ENCODE assay signal across 19 cellular contexts in the genomic region with DNA sequence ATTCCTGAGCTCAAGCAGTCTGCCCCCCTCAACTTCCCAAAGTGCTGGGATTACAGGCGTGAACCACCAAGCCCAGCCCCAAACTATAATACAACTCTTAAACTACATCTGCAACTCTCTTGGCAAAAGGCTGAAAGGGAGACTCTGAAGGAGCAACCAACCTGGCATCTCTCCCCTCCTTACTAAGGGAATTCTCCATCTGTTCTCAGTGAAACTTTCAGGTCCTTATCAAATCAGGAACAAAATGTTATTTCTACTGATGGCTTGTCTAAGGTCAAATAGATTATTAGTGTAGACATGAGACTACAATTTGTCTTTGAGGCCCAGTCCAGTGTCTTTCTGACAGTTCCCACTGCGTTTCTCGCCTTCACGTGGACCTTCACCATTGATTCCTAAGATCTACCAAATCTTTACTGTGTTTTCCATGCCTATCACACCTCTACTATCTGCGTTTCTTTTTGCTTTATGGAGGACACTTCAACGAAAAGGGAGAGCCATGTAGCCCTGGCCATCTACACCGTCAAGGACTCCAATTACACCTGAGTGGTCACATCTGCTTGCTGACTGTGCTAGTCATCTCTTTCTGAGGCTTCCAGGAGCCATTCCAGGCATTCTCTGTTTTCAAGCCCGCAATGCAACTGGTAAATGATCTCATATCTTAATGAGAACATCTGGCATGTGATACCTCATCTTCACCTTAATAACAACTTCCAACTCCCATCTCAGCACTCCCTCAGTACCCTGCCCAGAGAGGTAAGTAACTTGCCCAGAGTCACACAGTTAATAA.
"Had no signal": no experiment of that assay in that cellular context is flagged by ENCODE, and none has a peak within 500 bp of the region (broad histone marks: within the 10 kb centered on the region; RNA-seq: fewer than 3 reads in every experiment).

No MANE protein-coding gene starts in this region.

- H3K27ac Mint-ChIP-seq: activated naive CD4-positive, alpha-beta T cell treated with anti-CD3 and anti-CD28 coated beads for 36 hours; activated naive CD8-positive, alpha-beta T cell treated with anti-CD3 and anti-CD28 coated beads, Interleukin-2, amount 10 ng/mL, durations not matched to agents 7 days and 5 days; naive thymus-derived CD4-positive, alpha-beta T cell; progenitor cell of endocrine pancreas had no signal

- H3K4me3 ChIP-seq: heart right ventricle, lung, right atrium auricular region, spleen had no signal

- H3K4me1 ChIP-seq: spleen had no signal

- ATAC-seq: activated T-cell treated with anti-CD3 and anti-CD28 coated beads, Interleukin-2, amount 50 U/mL, for 4 hours; heart right ventricle; left lobe of liver; naive thymus-derived CD4-positive, alpha-beta T cell had no signal

- H3K27ac ChIP-seq: epithelial cell of prostate, spleen had no signal

- H3K36me3 ChIP-seq: heart right ventricle, right atrium auricular region, spleen had no signal

- H3K4me3 Mint-ChIP-seq: activated naive CD4-positive, alpha-beta T cell treated with anti-CD3 and anti-CD28 coated beads for 36 hours; activated naive CD8-positive, alpha-beta T cell treated with anti-CD3 and anti-CD28 coated beads, Interleukin-2, amount 10 ng/mL, durations not matched to agents 7 days and 5 days; activated T-cell treated with anti-CD3 and anti-CD28 coated beads, Interleukin-2, amount 50 U/mL, for 4 hours; naive thymus-derived CD4-positive, alpha-beta T cell; neural crest cell had no signal

- H3K9me3 Mint-ChIP-seq: activated naive CD4-positive, alpha-beta T cell treated with anti-CD3 and anti-CD28 coated beads for 36 hours; activated naive CD8-positive, alpha-beta T cell treated with anti-CD3 and anti-CD28 coated beads, Interleukin-2, amount 10 ng/mL, durations not matched to agents 7 days and 5 days had no signal

- H3K4me1 Mint-ChIP-seq: activated naive CD8-positive, alpha-beta T cell treated with anti-CD3 and anti-CD28 coated beads, Interleukin-2, amount 10 ng/mL, durations not matched to agents 7 days and 5 days; naive thymus-derived CD4-positive, alpha-beta T cell had no signal

- H3K27me3 Mint-ChIP-seq: activated naive CD8-positive, alpha-beta T cell treated with anti-CD3 and anti-CD28 coated beads, Interleukin-2, amount 10 ng/mL, durations not matched to agents 7 days and 5 days; progenitor cell of endocrine pancreas had no signal

- DNase-seq: activated CD4-positive, alpha-beta T cell treated with anti-CD3 and anti-CD28 coated beads for 1 hour; activated effector memory CD4-positive, alpha-beta T cell treated with Interleukin-2 at 50 U/mL for 16 hours; activated naive CD4-positive, alpha-beta T cell treated with anti-CD3 and anti-CD28 coated beads for 36 hours; activated naive CD8-positive, alpha-beta T cell treated with anti-CD3 and anti-CD28 coated beads, Interleukin-2, amount 10 ng/mL, durations not matched to agents 7 days and 5 days; activated T-cell treated with anti-CD3 and anti-CD28 coated beads, Interleukin-2, amount 50 U/mL, for 4 hours; amniotic stem cell; heart right ventricle; naive thymus-derived CD4-positive, alpha-beta T cell; occipital lobe; spleen; stimulated activated CD4-positive, alpha-beta T cell treated with anti-CD3 and anti-CD28 coated beads, Interleukin-4, amount 100 ng/mL, for 1 hour; stimulated activated naive CD4-positive, alpha-beta T cell treated with Interleukin-2 at 50 U/mL for 16 hours; T-helper 9 cell had no signal

- H3K27me3 ChIP-seq: heart right ventricle, right atrium auricular region, spleen had no signal

- H3K36me3 Mint-ChIP-seq: activated naive CD8-positive, alpha-beta T cell treated with anti-CD3 and anti-CD28 coated beads, Interleukin-2, amount 10 ng/mL, durations not matched to agents 7 days and 5 days; naive thymus-derived CD4-positive, alpha-beta T cell had no signal
